In the genomic region with DNA sequence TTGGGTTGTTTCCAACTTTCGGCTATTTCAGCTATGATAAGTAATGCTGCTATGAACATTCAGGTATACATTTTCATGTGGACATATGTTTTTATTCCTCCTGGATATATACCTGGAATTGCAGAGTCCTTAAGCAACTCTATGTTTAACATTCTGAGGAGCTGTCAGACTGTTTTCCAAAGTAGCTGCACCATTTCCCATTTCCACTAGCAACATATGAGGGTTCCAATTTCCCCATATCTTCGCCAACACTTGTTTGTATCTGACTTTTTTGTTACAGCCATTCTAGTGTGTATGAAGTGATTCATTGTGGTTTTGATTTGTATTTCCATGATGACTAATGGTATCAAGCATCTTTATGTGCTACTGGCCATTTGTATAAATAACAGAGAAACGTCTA, we compare ENCODE assay signal across 5 cellular contexts.
A peak's percentile ranks its signal among the peaks of the same experiment; 100 is the strongest.
DNase-seq lines count a peak whose midpoint lies in the region; TF ChIP-seq lines count a peak whose summit lies in the region.
"Not testable (repeated sequence)": the region's sequence is repeated elsewhere in the genome, so short reads cannot be mapped to it uniquely, and the experiment has no call there.

No MANE protein-coding gene starts in this region.

- not testable (repeated sequence) for H3K4me3 ChIP-seq in HEK293 (ENCODE audit: low read depth, low read length); mammary epithelial cell (replicated peaks in 1 of 3; ENCODE audit: insufficient read depth in 1 of 3, low read depth in 2 of 3, low read length in 3 of 3)

- CTCF ChIA-PET in HEK293 (lab: Yijun Ruan, JAX); mammary epithelial cell (lab: Charles Lee; ENCODE audit: low non-redundant PET): not testable (repeated sequence)

- not testable (repeated sequence) for BruUV-seq in mammary epithelial cell (replicated peaks; lab: Mats Ljungman, UMichigan)

- H4K20me1 ChIP-seq in mammary epithelial cell (ENCODE audit: insufficient read depth, low read length): not testable (repeated sequence)

- POLR2A ChIA-PET in HEK293 (lab: Yijun Ruan, JAX): not testable (repeated sequence)

- not testable (repeated sequence) for H3K36me3 ChIP-seq in HEK293 (ENCODE audit: control insufficient read depth in 2 of 2, insufficient read depth in 1 of 2, low read length in 2 of 2); mammary epithelial cell (ENCODE audit: insufficient read depth, low read length)

- dilution Hi-C loops in mammary epithelial cell (cut with HindIII; ENCODE audit: low sequenced_read_pairs): not testable (repeated sequence)

- H3K27me3 ChIP-seq in mammary epithelial cell (ENCODE audit: insufficient read depth, low read length): not testable (repeated sequence)

- H3K4me2 ChIP-seq in mammary epithelial cell (ENCODE audit: insufficient read depth, low read depth, low read length): not testable (repeated sequence)

- intact Hi-C loops in mammary epithelial cell (cut with micrococcal nuclease): not testable (repeated sequence)

- H3K27ac ChIP-seq in HEK293 (ENCODE audit: extremely low read depth, low read depth, low read length); mammary epithelial cell (ENCODE audit: insufficient read depth, low read depth, low read length): not testable (repeated sequence)

- H3K9ac ChIP-seq in mammary epithelial cell (ENCODE audit: insufficient read depth, low read length): not testable (repeated sequence)

- DNase-seq in ELR (ENCODE audit: low read depth) (peak; percentile 8), LHCN-M2 (ENCODE audit: low read depth) (peak; percentile 2), RKO (ENCODE audit: low spot score) (peak; percentile 0), mammary epithelial cell (peak; percentile 1)

- H2AFZ ChIP-seq in mammary epithelial cell (ENCODE audit: low read depth, low read length): not testable (repeated sequence)

- in situ Hi-C loops in mammary epithelial cell (cut with MboI; ENCODE audit: low sequenced_read_pairs in 2 of 2): not testable (repeated sequence)

- H3K79me2 ChIP-seq in mammary epithelial cell (ENCODE audit: insufficient read depth, low read length): not testable (repeated sequence)

- not testable (repeated sequence) for H3K4me1 ChIP-seq in HEK293 (ENCODE audit: control insufficient read depth, insufficient read depth, low read length); mammary epithelial cell (ENCODE audit: insufficient read depth, low read length)

- 59% methylated on average over 3 of the region's 3 CpGs for WGBS in mammary epithelial cell (ENCODE audit: low coverage, missing lambda C conversion rate)

- TF ChIP-seq CTCF in HEK293 (tag by site-specific recombination; IDR thresholded peaks at IDR 0.05); mammary epithelial cell (conservative IDR thresholded peaks at IDR 0.05 in 1 of 2, IDR thresholded peaks at IDR 0.05 in 1 of 2; ENCODE audit: extremely low read depth in 1 of 2, insufficient read depth in 1 of 2, low read depth in 1 of 2, low read length in 2 of 2): not testable (repeated sequence)

- H3K9me3 ChIP-seq in HEK293 (ENCODE audit: control insufficient read depth, insufficient read depth, low read depth, low read length); mammary epithelial cell (replicated peaks; ENCODE audit: insufficient read depth, low read length): not testable (repeated sequence)

TF ChIP-seq in HEK293, 187 proteins besides CTCF, POLR2A, EP300 and RAD21:
- peak; percentile 91 for TF ChIP-seq ZNF184 (tag by site-specific recombination; IDR thresholded peaks at IDR 0.05)
